1 cellular context compared by ENCODE assay signal in the genomic region with DNA sequence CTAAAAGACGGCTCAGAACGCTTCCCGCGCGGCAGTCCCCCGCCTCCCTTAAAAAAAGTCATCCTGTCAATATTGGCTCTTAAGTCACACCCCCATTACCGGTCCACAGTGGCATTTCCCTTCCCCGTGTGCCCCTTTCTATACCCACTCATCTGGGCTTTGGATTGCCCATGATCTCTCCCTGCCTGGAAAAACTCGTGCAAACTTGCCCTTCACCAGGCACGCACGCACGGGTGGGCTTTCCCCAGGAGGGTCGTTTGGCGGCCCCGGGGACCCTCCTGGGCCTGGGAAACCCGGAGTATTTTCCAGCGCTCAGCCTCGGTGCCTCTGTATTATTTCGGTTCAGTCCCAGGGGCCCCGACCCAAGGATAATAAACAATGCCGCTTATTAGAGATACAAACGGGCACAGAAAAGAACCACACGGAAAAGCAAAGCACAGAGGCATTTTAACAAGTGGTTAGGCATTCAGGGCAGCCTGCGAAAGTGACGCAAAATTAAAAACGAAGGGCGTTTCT.
TF ChIP-seq lines count a peak whose summit lies in the region.

No MANE protein-coding gene starts in this region.

TF ChIP-seq in GM23338, 12 proteins besides CTCF, POLR2A, EP300 and RAD21 (continued from another document):
- TF ChIP-seq, protein P1, sequence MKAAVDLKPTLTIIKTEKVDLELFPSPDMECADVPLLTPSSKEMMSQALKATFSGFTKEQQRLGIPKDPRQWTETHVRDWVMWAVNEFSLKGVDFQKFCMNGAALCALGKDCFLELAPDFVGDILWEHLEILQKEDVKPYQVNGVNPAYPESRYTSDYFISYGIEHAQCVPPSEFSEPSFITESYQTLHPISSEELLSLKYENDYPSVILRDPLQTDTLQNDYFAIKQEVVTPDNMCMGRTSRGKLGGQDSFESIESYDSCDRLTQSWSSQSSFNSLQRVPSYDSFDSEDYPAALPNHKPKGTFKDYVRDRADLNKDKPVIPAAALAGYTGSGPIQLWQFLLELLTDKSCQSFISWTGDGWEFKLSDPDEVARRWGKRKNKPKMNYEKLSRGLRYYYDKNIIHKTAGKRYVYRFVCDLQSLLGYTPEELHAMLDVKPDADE (IDR thresholded peaks at IDR 0.05): no peak
- TF ChIP-seq EZH2phosphoT487 (IDR thresholded peaks at IDR 0.05; ENCODE audit: unreplicated experiment) (peak; percentile 29), NANOG (IDR thresholded peaks at IDR 0.05; ENCODE audit: borderline replicate concordance) (no peak), JUNB (IDR thresholded peaks at IDR 0.05; ENCODE audit: unreplicated experiment) (no peak), STAT1 (IDR thresholded peaks at IDR 0.05; ENCODE audit: unreplicated experiment) (no peak), EZH2 (IDR thresholded peaks at IDR 0.05; ENCODE audit: low read depth, unreplicated experiment) (peak; percentile 95)
- TF ChIP-seq, protein P2, sequence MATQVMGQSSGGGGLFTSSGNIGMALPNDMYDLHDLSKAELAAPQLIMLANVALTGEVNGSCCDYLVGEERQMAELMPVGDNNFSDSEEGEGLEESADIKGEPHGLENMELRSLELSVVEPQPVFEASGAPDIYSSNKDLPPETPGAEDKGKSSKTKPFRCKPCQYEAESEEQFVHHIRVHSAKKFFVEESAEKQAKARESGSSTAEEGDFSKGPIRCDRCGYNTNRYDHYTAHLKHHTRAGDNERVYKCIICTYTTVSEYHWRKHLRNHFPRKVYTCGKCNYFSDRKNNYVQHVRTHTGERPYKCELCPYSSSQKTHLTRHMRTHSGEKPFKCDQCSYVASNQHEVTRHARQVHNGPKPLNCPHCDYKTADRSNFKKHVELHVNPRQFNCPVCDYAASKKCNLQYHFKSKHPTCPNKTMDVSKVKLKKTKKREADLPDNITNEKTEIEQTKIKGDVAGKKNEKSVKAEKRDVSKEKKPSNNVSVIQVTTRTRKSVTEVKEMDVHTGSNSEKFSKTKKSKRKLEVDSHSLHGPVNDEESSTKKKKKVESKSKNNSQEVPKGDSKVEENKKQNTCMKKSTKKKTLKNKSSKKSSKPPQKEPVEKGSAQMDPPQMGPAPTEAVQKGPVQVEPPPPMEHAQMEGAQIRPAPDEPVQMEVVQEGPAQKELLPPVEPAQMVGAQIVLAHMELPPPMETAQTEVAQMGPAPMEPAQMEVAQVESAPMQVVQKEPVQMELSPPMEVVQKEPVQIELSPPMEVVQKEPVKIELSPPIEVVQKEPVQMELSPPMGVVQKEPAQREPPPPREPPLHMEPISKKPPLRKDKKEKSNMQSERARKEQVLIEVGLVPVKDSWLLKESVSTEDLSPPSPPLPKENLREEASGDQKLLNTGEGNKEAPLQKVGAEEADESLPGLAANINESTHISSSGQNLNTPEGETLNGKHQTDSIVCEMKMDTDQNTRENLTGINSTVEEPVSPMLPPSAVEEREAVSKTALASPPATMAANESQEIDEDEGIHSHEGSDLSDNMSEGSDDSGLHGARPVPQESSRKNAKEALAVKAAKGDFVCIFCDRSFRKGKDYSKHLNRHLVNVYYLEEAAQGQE (IDR thresholded peaks at IDR 0.05; ENCODE audit: unreplicated experiment): no peak
- TF ChIP-seq, protein P3, sequence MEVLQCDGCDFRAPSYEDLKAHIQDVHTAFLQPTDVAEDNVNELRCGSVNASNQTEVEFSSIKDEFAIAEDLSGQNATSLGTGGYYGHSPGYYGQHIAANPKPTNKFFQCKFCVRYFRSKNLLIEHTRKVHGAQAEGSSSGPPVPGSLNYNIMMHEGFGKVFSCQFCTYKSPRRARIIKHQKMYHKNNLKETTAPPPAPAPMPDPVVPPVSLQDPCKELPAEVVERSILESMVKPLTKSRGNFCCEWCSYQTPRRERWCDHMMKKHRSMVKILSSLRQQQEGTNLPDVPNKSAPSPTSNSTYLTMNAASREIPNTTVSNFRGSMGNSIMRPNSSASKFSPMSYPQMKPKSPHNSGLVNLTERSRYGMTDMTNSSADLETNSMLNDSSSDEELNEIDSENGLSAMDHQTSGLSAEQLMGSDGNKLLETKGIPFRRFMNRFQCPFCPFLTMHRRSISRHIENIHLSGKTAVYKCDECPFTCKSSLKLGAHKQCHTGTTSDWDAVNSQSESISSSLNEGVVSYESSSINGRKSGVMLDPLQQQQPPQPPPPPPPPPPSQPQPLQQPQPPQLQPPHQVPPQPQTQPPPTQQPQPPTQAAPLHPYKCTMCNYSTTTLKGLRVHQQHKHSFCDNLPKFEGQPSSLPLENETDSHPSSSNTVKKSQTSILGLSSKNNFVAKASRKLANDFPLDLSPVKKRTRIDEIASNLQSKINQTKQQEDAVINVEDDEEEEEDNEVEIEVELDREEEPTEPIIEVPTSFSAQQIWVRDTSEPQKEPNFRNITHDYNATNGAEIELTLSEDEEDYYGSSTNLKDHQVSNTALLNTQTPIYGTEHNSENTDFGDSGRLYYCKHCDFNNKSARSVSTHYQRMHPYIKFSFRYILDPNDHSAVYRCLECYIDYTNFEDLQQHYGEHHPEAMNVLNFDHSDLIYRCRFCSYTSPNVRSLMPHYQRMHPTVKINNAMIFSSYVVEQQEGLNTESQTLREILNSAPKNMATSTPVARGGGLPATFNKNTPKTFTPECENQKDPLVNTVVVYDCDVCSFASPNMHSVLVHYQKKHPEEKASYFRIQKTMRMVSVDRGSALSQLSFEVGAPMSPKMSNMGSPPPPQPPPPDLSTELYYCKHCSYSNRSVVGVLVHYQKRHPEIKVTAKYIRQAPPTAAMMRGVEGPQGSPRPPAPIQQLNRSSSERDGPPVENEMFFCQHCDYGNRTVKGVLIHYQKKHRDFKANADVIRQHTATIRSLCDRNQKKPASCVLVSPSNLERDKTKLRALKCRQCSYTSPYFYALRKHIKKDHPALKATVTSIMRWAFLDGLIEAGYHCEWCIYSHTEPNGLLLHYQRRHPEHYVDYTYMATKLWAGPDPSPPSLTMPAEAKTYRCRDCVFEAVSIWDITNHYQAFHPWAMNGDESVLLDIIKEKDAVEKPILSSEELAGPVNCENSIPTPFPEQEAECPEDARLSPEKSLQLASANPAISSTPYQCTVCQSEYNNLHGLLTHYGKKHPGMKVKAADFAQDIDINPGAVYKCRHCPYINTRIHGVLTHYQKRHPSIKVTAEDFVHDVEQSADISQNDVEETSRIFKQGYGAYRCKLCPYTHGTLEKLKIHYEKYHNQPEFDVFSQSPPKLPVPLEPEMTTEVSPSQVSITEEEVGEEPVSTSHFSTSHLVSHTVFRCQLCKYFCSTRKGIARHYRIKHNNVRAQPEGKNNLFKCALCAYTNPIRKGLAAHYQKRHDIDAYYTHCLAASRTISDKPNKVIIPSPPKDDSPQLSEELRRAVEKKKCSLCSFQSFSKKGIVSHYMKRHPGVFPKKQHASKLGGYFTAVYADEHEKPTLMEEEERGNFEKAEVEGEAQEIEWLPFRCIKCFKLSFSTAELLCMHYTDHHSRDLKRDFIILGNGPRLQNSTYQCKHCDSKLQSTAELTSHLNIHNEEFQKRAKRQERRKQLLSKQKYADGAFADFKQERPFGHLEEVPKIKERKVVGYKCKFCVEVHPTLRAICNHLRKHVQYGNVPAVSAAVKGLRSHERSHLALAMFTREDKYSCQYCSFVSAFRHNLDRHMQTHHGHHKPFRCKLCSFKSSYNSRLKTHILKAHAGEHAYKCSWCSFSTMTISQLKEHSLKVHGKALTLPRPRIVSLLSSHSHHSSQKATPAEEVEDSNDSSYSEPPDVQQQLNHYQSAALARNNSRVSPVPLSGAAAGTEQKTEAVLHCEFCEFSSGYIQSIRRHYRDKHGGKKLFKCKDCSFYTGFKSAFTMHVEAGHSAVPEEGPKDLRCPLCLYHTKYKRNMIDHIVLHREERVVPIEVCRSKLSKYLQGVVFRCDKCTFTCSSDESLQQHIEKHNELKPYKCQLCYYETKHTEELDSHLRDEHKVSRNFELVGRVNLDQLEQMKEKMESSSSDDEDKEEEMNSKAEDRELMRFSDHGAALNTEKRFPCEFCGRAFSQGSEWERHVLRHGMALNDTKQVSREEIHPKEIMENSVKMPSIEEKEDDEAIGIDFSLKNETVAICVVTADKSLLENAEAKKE (CRISPR knock-in tag; IDR thresholded peaks at IDR 0.05): no peak
